Comparison of ENCODE assay signal across 8 cellular contexts in genomic region chr3:66472313-66473134, GRCh38. TPM values are rescaled to one million over a fixed set of nuclear protein-coding genes. Genes with fewer than 3 reads are reported as not detected.
A peak's percentile ranks its signal among the peaks of the same experiment; 100 is the strongest.
DNase-seq lines count a peak whose midpoint lies in the region; ATAC-seq lines count a peak whose summit lies in the region.

No MANE protein-coding gene starts in this region.

- H3K36me3 Mint-ChIP-seq in activated T-helper 1 cell treated with anti-CD3 and anti-CD28 coated beads, Interleukin-12 subunit alpha, Interleukin-12 subunit beta, Interleukin-2, Interleukin-4 antibody, amounts not matched to agents 30 ng/mL and 10 ng/mL and 1 ng/mL, durations not matched to agents 14 hours and 24 hours and 36 hours (ENCODE audit: low read depth) = peaks cover 23% of the 10 kb centered on the region

- intact Hi-C loops in activated T-helper 1 cell treated with anti-CD3 and anti-CD28 coated beads, Interleukin-12 subunit alpha, Interleukin-12 subunit beta, Interleukin-2, Interleukin-4 antibody, amounts not matched to agents 30 ng/mL and 10 ng/mL and 1 ng/mL, durations not matched to agents 14 hours and 24 hours and 36 hours (cut with micrococcal nuclease) = loop anchor here (1.0 to 10.0 kb wide), 5 partner anchors 9 to 875 kb away; partner anchors contain the start of genes LRIG1 and MAGI1
- intact Hi-C loops in left colon (cut with DNase I, micrococcal nuclease) = no loop called here

- H3K4me3 Mint-ChIP-seq in activated T-helper 1 cell treated with anti-CD3 and anti-CD28 coated beads, Interleukin-12 subunit alpha, Interleukin-12 subunit beta, Interleukin-2, Interleukin-4 antibody, amounts not matched to agents 30 ng/mL and 10 ng/mL and 1 ng/mL, durations not matched to agents 14 hours and 24 hours and 36 hours = peak overlapping the region; percentile 76

- no peak overlapping the region for H3K27ac Mint-ChIP-seq in activated T-helper 1 cell treated with anti-CD3 and anti-CD28 coated beads, Interleukin-12 subunit alpha, Interleukin-12 subunit beta, Interleukin-2, Interleukin-4 antibody, amounts not matched to agents 30 ng/mL and 10 ng/mL and 1 ng/mL, durations not matched to agents 14 hours and 24 hours and 36 hours

- no peaks in the 10 kb centered on the region for H3K9me3 Mint-ChIP-seq in activated T-helper 1 cell treated with anti-CD3 and anti-CD28 coated beads, Interleukin-12 subunit alpha, Interleukin-12 subunit beta, Interleukin-2, Interleukin-4 antibody, amounts not matched to agents 30 ng/mL and 10 ng/mL and 1 ng/mL, durations not matched to agents 14 hours and 24 hours and 36 hours

- ATAC-seq in GM21528 (IDR thresholded peaks at IDR 0.05; ENCODE audit: low FRiP score, unreplicated experiment) (peak; percentile 68), left colon (peak; percentile 65)

- peaks cover 44% of the 10 kb centered on the region for H3K4me1 Mint-ChIP-seq in activated T-helper 1 cell treated with anti-CD3 and anti-CD28 coated beads, Interleukin-12 subunit alpha, Interleukin-12 subunit beta, Interleukin-2, Interleukin-4 antibody, amounts not matched to agents 30 ng/mL and 10 ng/mL and 1 ng/mL, durations not matched to agents 14 hours and 24 hours and 36 hours (ENCODE audit: low read depth)

- no peaks in the 10 kb centered on the region for H3K27me3 Mint-ChIP-seq in activated T-helper 1 cell treated with anti-CD3 and anti-CD28 coated beads, Interleukin-12 subunit alpha, Interleukin-12 subunit beta, Interleukin-2, Interleukin-4 antibody, amounts not matched to agents 30 ng/mL and 10 ng/mL and 1 ng/mL, durations not matched to agents 14 hours and 24 hours and 36 hours (ENCODE audit: insufficient read depth)

- peak; percentile 33 for DNase-seq in GM03348 (ENCODE audit: low spot score)
- DNase-seq in HS-27A (ENCODE audit: low read depth) = peak; percentile 58
- DNase-seq in activated T-helper 1 cell treated with anti-CD3 and anti-CD28 coated beads, Interleukin-12 subunit alpha, Interleukin-12 subunit beta, Interleukin-2, Interleukin-4 antibody, amounts not matched to agents 30 ng/mL and 10 ng/mL and 1 ng/mL, durations not matched to agents 14 hours and 24 hours and 36 hours (ENCODE audit: low spot score) = peak; percentile 48
- DNase-seq in left colon = peak; percentile 48 to 67
- DNase-seq in NCI-H187 (lab: John Stamatoyannopoulos, UW) = no peak
- DNase-seq in AML-193 (lab: John Stamatoyannopoulos, UW) = no peak
- DNase-seq in DMS79 treated with DMSO at 0.1 percent for 48 hours (lab: John Stamatoyannopoulos, UW) = no peak

RNA-seq across cellular contexts. Expression of gene LRIG1, which starts 28.3 kb away (rescaled TPM):
- total RNA-seq in activated T-helper 1 cell treated with anti-CD3 and anti-CD28 coated beads, Interleukin-12 subunit alpha, Interleukin-12 subunit beta, Interleukin-2, Interleukin-4 antibody, amounts not matched to agents 30 ng/mL and 10 ng/mL and 1 ng/mL, durations not matched to agents 14 hours and 24 hours and 36 hours = 57.4 and 59.5 TPM in 2 replicates
- total RNA-seq in left colon = 10 to 100 TPM; 55.4 to 57.0 TPM

Comparison
In these comparisons a context has a peak if more than half of its experiments do, and no peak if none do; other contexts are left out.
1. DNase-seq: peak in GM03348 (single experiment), HS-27A (single experiment), activated T-helper 1 cell treated with anti-CD3 and anti-CD28 coated beads, Interleukin-12 subunit alpha, Interleukin-12 subunit beta, Interleukin-2, Interleukin-4 antibody, amounts not matched to agents 30 ng/mL and 10 ng/mL and 1 ng/mL, durations not matched to agents 14 hours and 24 hours and 36 hours (single experiment) and left colon (2 of 2); none in NCI-H187 (0 of 2), AML-193 (0 of 2) and DMS79 treated with DMSO at 0.1 percent for 48 hours (single experiment).